In genomic region chr3:48926425-48927392, GRCh38 we compare ENCODE assay signal across 12 cellular contexts. TPM values are rescaled to one million over a fixed set of nuclear protein-coding genes. Genes with fewer than 3 reads are reported as not detected.
DNase-seq lines count a peak whose midpoint lies in the region; ATAC-seq and TF ChIP-seq lines count a peak whose summit lies in the region.
"Had no signal": no experiment of that assay in that cellular context is flagged by ENCODE, and none has a peak within 500 bp of the region (broad histone marks: within the 10 kb centered on the region; RNA-seq: fewer than 3 reads in every experiment).

No MANE protein-coding gene starts in this region.

- H4K20me1 ChIP-seq in PC-3 (ENCODE audit: low read length), result peaks cover 39% of the 10 kb centered on the region

- H3K27me3 ChIP-seq in CD4-positive, alpha-beta memory T cell (ENCODE audit: insufficient read depth, low read length), result no peaks in the 10 kb centered on the region
- H3K27me3 ChIP-seq in PC-3 (ENCODE audit: low read length) (no peaks in the 10 kb centered on the region), lower lobe of right lung (ENCODE audit: low read depth) (no peaks in the 10 kb centered on the region)
- H3K27me3 ChIP-seq: body of pancreas had no signal

- POLR2A ChIA-PET in CD4-positive, alpha-beta memory T cell (lab: Charles Lee; ENCODE audit: partially characterized antibody), result interaction anchor here (4.5 kb wide), 1 partner anchor 8 kb away, joined by 22 read pairs; the partner anchor contains the start of gene ARIH2
- POLR2A ChIA-PET in PC-3 (lab: Charles Lee; ENCODE audit: unreplicated experiment), result no interaction called here

- TF ChIP-seq CTCF in PC-3 (conservative IDR thresholded peaks at IDR 0.05; ENCODE audit: low read depth, low read length) (no peak), lower lobe of right lung (IDR thresholded peaks at IDR 0.05) (no peak)

- H3K36me3 ChIP-seq in CD4-positive, alpha-beta memory T cell (ENCODE audit: insufficient read depth, low read length), result peaks cover 42% of the 10 kb centered on the region
- H3K36me3 ChIP-seq in PC-3 (ENCODE audit: low read depth, low read length) (peaks cover 46% of the 10 kb centered on the region), lower lobe of right lung (peaks cover 93% of the 10 kb centered on the region)

- no peak overlapping the region for H3K4me2 ChIP-seq in PC-3 (ENCODE audit: low read length)

- no peak overlapping the region for H3K4me3 ChIP-seq in CD4-positive, alpha-beta memory T cell (ENCODE audit: low read length in 2 of 2)
- H3K4me3 ChIP-seq in PC-3 (ENCODE audit: low read length), result no peak overlapping the region
- H3K4me3 ChIP-seq in lower lobe of right lung, result no peak overlapping the region
- H3K4me3 ChIP-seq: body of pancreas, skin epidermis had no signal

- H3K4me3 Mint-ChIP-seq in CD4-positive, alpha-beta memory T cell, result peak overlapping the region in 6 of 8 donors; percentile 11 to 71 (median 42)
- H3K4me3 Mint-ChIP-seq in effector memory CD8-positive, alpha-beta T cell, result peak overlapping the region; percentile 2 to 59
- H3K4me3 Mint-ChIP-seq in naive B cell, result no peak overlapping the region

- peaks cover 0 to 1% (median 0%) of the 10 kb centered on the region in 8 donors for H3K9me3 Mint-ChIP-seq in CD4-positive, alpha-beta memory T cell
- no peaks in the 10 kb centered on the region for H3K9me3 Mint-ChIP-seq in effector memory CD8-positive, alpha-beta T cell
- no peaks in the 10 kb centered on the region for H3K9me3 Mint-ChIP-seq in naive B cell

- no peaks in the 10 kb centered on the region for H3F3A ChIP-seq in PC-3 (ENCODE audit: low read length, unreplicated experiment)

- H3K9ac ChIP-seq in PC-3 (ENCODE audit: low read length), result no peak overlapping the region

- H3K9me2 ChIP-seq in PC-3 (replicated peaks; ENCODE audit: low read length), result no peaks in the 10 kb centered on the region

- peaks cover 38 to 58% of the 10 kb centered on the region in 2 donors for H3K36me3 Mint-ChIP-seq in CD4-positive, alpha-beta memory T cell
- peaks cover 82% of the 10 kb centered on the region for H3K36me3 Mint-ChIP-seq in effector memory CD8-positive, alpha-beta T cell (ENCODE audit: insufficient read depth)
- H3K36me3 Mint-ChIP-seq in naive B cell, result peaks cover 19 to 28% of the 10 kb centered on the region in 2 donors

- no peak overlapping the region for H3K27ac ChIP-seq in CD4-positive, alpha-beta memory T cell (ENCODE audit: low read depth, low read length)
- H3K27ac ChIP-seq in PC-3 (ENCODE audit: low read length), result no peak overlapping the region
- no peak overlapping the region for H3K27ac ChIP-seq in lower lobe of right lung
- H3K27ac ChIP-seq: body of pancreas had no signal

- ATAC-seq in PC-3 (no peak), naive B cell (ENCODE audit: low read depth in 2 of 2) (no peak), lower lobe of right lung (no peak), HG02623 (IDR thresholded peaks at IDR 0.05; ENCODE audit: unreplicated experiment) (no peak)
- ATAC-seq in effector memory CD8-positive, alpha-beta T cell (replicated peaks), result peak; percentile 11
- ATAC-seq: body of pancreas had no signal

- CTCF ChIA-PET in CD4-positive, alpha-beta memory T cell (lab: Charles Lee; ENCODE audit: partially characterized antibody), result interaction anchor here (1.2 kb wide), 1 partner anchor 80 kb away, joined by 3 read pairs; the partner anchor contains the start of gene WDR6
- CTCF ChIA-PET in PC-3 (lab: Charles Lee), result no interaction called here

- no peaks in the 10 kb centered on the region for H3K27me3 Mint-ChIP-seq in CD4-positive, alpha-beta memory T cell
- no peaks in the 10 kb centered on the region for H3K27me3 Mint-ChIP-seq in effector memory CD8-positive, alpha-beta T cell
- H3K27me3 Mint-ChIP-seq in naive B cell, result no peaks in the 10 kb centered on the region

- H3K9me3 ChIP-seq in CD4-positive, alpha-beta memory T cell (ENCODE audit: control insufficient read depth in 1 of 2, low read length in 2 of 2), result no peaks in the 10 kb centered on the region
- H3K9me3 ChIP-seq in PC-3 (ENCODE audit: low read length) (no peaks in the 10 kb centered on the region), lower lobe of right lung (no peaks in the 10 kb centered on the region)
- H3K9me3 ChIP-seq: body of pancreas had no signal

- H3K79me2 ChIP-seq in PC-3 (ENCODE audit: low read length), result peaks cover 98% of the 10 kb centered on the region

- H3K4me1 ChIP-seq in CD4-positive, alpha-beta memory T cell (ENCODE audit: insufficient read depth, low read length), result peaks cover 52% of the 10 kb centered on the region
- H3K4me1 ChIP-seq in PC-3 (ENCODE audit: insufficient read depth, low read length), result peaks cover 29% of the 10 kb centered on the region
- peaks cover 46% of the 10 kb centered on the region for H3K4me1 ChIP-seq in lower lobe of right lung

- H2AFZ ChIP-seq in PC-3 (ENCODE audit: low read length), result no peak overlapping the region

- H3K27ac Mint-ChIP-seq in CD4-positive, alpha-beta memory T cell, result peak overlapping the region in 5 of 7 donors; percentile 18 to 84 (median 69)
- H3K27ac Mint-ChIP-seq in effector memory CD8-positive, alpha-beta T cell, result peak overlapping the region; percentile 79 to 88
- peak overlapping the region; percentile 13 to 59 (median 36) for H3K27ac Mint-ChIP-seq in naive B cell

- H3K4me1 Mint-ChIP-seq in CD4-positive, alpha-beta memory T cell, result peaks cover 38 to 55% (median 45%) of the 10 kb centered on the region in 4 donors
- H3K4me1 Mint-ChIP-seq in effector memory CD8-positive, alpha-beta T cell (ENCODE audit: low read depth in 2 of 2), result peaks cover 41 to 60% of the 10 kb centered on the region in 2 donors
- peaks cover 31 to 52% (median 37%) of the 10 kb centered on the region in 3 donors for H3K4me1 Mint-ChIP-seq in naive B cell

- no peak for DNase-seq in CD4-positive, alpha-beta memory T cell
- DNase-seq in PC-3 (peak; percentile 39), naive B cell (no peak), iPS-NIHi11 (ENCODE audit: low spot score) (no peak), lower lobe of right lung (no peak), SK-N-DZ (ENCODE audit: low spot score) (no peak)
- no peak for DNase-seq in effector memory CD8-positive, alpha-beta T cell
- DNase-seq: body of pancreas, NCI-H2171, T1000 had no signal

- BruUV-seq in PC-3 (replicated peaks; lab: Mats Ljungman, UMichigan), result no TSS peak

- intact Hi-C loops in CD4-positive, alpha-beta memory T cell (cut with micrococcal nuclease), result no loop called here
- intact Hi-C loops in PC-3 (cut with micrococcal nuclease), result no loop called here
- intact Hi-C loops in lower lobe of right lung (cut with DNase I), result no loop called here

RNA-seq across cellular contexts. Expression of gene ARIH2, which starts 8.1 kb away (rescaled TPM):
- total RNA-seq in CD4-positive, alpha-beta memory T cell, result 100 to 1,000 TPM; 141 to 149 TPM
- 100 to 1,000 TPM; 109 to 153 TPM for polyA plus RNA-seq in CD4-positive, alpha-beta memory T cell
- total RNA-seq in PC-3 (2014; rRNA removed) (136 and 156 TPM in 2 replicates), lower lobe of right lung (87.4 TPM)
- polyA plus RNA-seq in naive B cell (ENCODE audit: low read depth in 6 of 6), result 100 to 1,000 TPM; 109 to 192 (median 122) TPM
- polyA plus RNA-seq in SK-N-DZ (2014; cell fraction: cytosol; rRNA removed), result 61.1 and 82.5 TPM in 2 replicates
- polyA plus RNA-seq in SK-N-DZ (2014; cell fraction: nucleus; rRNA removed), result 47.5 and 53.4 TPM in 2 replicates

RNA-seq across cellular contexts. Expression of gene SLC25A20, which starts 28.0 kb away (rescaled TPM):
- total RNA-seq in CD4-positive, alpha-beta memory T cell, result 10 to 100 TPM; 12.7 to 19.2 TPM
- polyA plus RNA-seq in CD4-positive, alpha-beta memory T cell, result 10 to 100 TPM; 21.9 to 67.6 TPM
- total RNA-seq in PC-3 (2014; rRNA removed), result 17.7 and 19.0 TPM in 2 replicates
- polyA plus RNA-seq in naive B cell (ENCODE audit: low read depth in 6 of 6), result 10 to 100 TPM in 4 of 6 donors, 1 to 10 TPM in 2; 7.0 to 37.1 (median 11.6) TPM
- total RNA-seq in lower lobe of right lung, result 29.0 TPM
- polyA plus RNA-seq in SK-N-DZ (2014; cell fraction: cytosol; rRNA removed), result 20.2 and 39.0 TPM in 2 replicates
- 22.8 and 27.0 TPM in 2 replicates for polyA plus RNA-seq in SK-N-DZ (2014; cell fraction: nucleus; rRNA removed)

Comparison
In these comparisons a context has a peak if more than half of its experiments do, and no peak if none do; other contexts are left out.
1. H3K4me3 Mint-ChIP-seq: peak in CD4-positive, alpha-beta memory T cell (6 of 8) and effector memory CD8-positive, alpha-beta T cell (2 of 2); none in naive B cell (0 of 8).
2. Peak in every context shown above with its lines, with median percentiles within 50 percentile points of each other: H3K27ac Mint-ChIP-seq.